10 cellular contexts compared by ENCODE assay signal in the genomic region with DNA sequence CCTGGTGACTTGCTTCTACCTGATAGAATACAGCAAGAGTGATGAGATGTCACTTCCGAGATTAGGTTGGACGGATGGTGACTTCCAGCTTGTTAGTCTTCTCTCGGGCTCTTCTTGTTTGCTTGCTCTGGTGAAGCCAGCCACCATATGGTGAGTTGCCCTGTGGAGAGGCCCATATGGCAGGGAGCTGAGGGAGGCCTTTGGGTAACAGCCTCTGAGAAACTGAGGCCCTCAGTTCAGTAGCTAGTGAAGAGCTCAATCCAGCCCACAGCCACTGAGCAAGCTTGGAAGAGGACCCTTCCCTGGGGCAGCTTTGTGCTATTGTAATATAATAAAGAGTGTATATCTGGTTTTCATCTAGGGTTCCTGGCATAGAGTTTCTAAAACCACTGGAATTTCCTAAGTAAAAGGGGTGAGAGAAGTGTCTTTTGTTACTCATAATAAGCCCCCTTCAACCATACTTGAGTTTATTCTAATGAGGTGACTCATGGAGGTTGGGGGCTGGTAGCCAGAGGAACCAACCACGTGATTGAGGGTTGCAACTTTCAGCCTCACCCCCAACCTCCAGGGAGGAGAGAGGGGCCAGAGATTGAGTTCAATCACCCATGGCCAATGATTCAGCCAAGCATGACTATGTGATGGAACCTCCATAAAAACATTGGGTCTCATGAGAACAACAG. TPM values are rescaled to one million over a fixed set of nuclear protein-coding genes. Genes with fewer than 3 reads are reported as not detected.
A peak's percentile ranks its signal among the peaks of the same experiment; 100 is the strongest.
DNase-seq lines count a peak whose midpoint lies in the region; ATAC-seq and TF ChIP-seq lines count a peak whose summit lies in the region.
"Had no signal": no experiment of that assay in that cellular context is flagged by ENCODE, and none has a peak within 500 bp of the region (broad histone marks: within the 10 kb centered on the region; RNA-seq: fewer than 3 reads in every experiment).

No MANE protein-coding gene starts in this region.

- TF ChIP-seq CTCF in IMR-90 (conservative IDR thresholded peaks at IDR 0.05; ENCODE audit: low read depth, low read length), result no peak
- no peak for TF ChIP-seq CTCF in retinal pigment epithelial cell (conservative IDR thresholded peaks at IDR 0.05; ENCODE audit: low read depth, low read length)
- TF ChIP-seq CTCF in testis (IDR thresholded peaks at IDR 0.05), result no peak

- peak overlapping the region; percentile 84 for H4K91ac ChIP-seq in IMR-90 (ENCODE audit: insufficient read depth, low read depth, low read length)

- H3K4me1 ChIP-seq in IMR-90 (ENCODE audit: control insufficient read depth, insufficient read depth, low read length) (peaks cover 23% of the 10 kb centered on the region), testis (peaks cover 11% of the 10 kb centered on the region)

- peak overlapping the region; percentile 89 for H3K4ac ChIP-seq in IMR-90 (ENCODE audit: low read depth, low read length)

- no peak overlapping the region for H3K4me3 ChIP-seq in IMR-90 (ENCODE audit: insufficient read depth, low read depth, low read length)
- H3K4me3 ChIP-seq in retinal pigment epithelial cell (ENCODE audit: low read length), result no peak overlapping the region
- no peak overlapping the region for H3K4me3 ChIP-seq in testis

- no peaks in the 10 kb centered on the region for H3K36me3 ChIP-seq in IMR-90 (ENCODE audit: control insufficient read depth, insufficient read depth, low read length)
- H3K36me3 ChIP-seq in testis (ENCODE audit: low read depth, missing control alignments), result no peaks in the 10 kb centered on the region

- peaks cover 17% of the 10 kb centered on the region for H3K9me1 ChIP-seq in IMR-90 (ENCODE audit: insufficient read depth, low read length)

- H4K5ac ChIP-seq in IMR-90 (ENCODE audit: low read depth, low read length), result peak overlapping the region; percentile 73

- peak overlapping the region; percentile 32 to 68; a peak in 3 of 4 replicates for H4K8ac ChIP-seq in IMR-90 (ENCODE audit: low read depth in 2 of 2, low read length in 2 of 2)

- peak overlapping the region; percentile 26 for H3K18ac ChIP-seq in IMR-90 (ENCODE audit: low read depth, low read length)

- no peak overlapping the region for H3K9ac ChIP-seq in IMR-90 (ENCODE audit: low read depth, low read length)
- H3K9ac ChIP-seq: KMS-11 had no signal

- DNase-seq in NCI-H2107 treated with DMSO at 0.1 percent for 48 hours (lab: John Stamatoyannopoulos, UW; ENCODE audit: unreplicated experiment) (peak; percentile 2), NCI-H2107 (lab: John Stamatoyannopoulos, UW) (no peak), IMR-90 (peak; percentile 86), brain pericyte (ENCODE audit: low read depth, low spot score) (peak; percentile 41), retinal pigment epithelial cell (ENCODE audit: low read depth) (peak; percentile 60), testis (no peak), SW 1271 (lab: John Stamatoyannopoulos, UW) (no peak)
- DNase-seq: mammary epithelial cell had no signal

- peak overlapping the region; percentile 24 for H2BK5ac ChIP-seq in IMR-90 (ENCODE audit: low read depth, low read length, poor library complexity, severe bottlenecking)

- H2AK5ac ChIP-seq in IMR-90 (ENCODE audit: low read depth, low read length), result peak overlapping the region; percentile 95

- H3K4me2 ChIP-seq in IMR-90 (ENCODE audit: low read depth, low read length), result peak overlapping the region; percentile 25; the same call in 1 of the 2 replicates
- H3K4me2 ChIP-seq: KMS-11 had no signal

- in situ Hi-C loops in IMR-90 (cut with MboI; ENCODE audit: low sequenced_read_pairs), result no loop called here

- BruUV-seq in IMR-90 (replicated peaks; lab: Mats Ljungman, UMichigan), result no TSS peak

- POLR2A ChIA-PET in IMR-90 (lab: Charles Lee; ENCODE audit: unreplicated experiment), result no interaction called here

- ATAC-seq in IMR-90 (ENCODE audit: low read depth) (peak; percentile 48), GM18517 (IDR thresholded peaks at IDR 0.05; ENCODE audit: unreplicated experiment) (no peak)

- H2BK20ac ChIP-seq in IMR-90 (ENCODE audit: low read depth, low read length), result peak overlapping the region; percentile 79

- H3K27me3 ChIP-seq in IMR-90 (ENCODE audit: control insufficient read depth, insufficient read depth, low read length) (no peaks in the 10 kb centered on the region), testis (no peaks in the 10 kb centered on the region)

- H4K20me1 ChIP-seq in IMR-90 (ENCODE audit: insufficient read depth, low read length), result no peaks in the 10 kb centered on the region

- peak overlapping the region; percentile 83; the same call in 2 of the 3 replicates for H2BK15ac ChIP-seq in IMR-90 (ENCODE audit: low read depth, low read length)

- H3K23ac ChIP-seq in IMR-90 (ENCODE audit: low read depth, low read length), result peak overlapping the region; percentile 63; the same call in 1 of the 2 replicates

- peak overlapping the region; percentile 92 for H2AK9ac ChIP-seq in IMR-90 (replicated peaks; ENCODE audit: low read depth, low read length, poor library complexity)

- no CpG with 5 or more reads among the region's 4 CpGs for WGBS in IMR-90 (ENCODE audit: extremely low coverage in 2 of 2, insufficient read length in 1 of 2), 2 experiments
- WGBS in testis, 2 donors, result 87 to 89% methylated on average over 4 of the region's 4 CpGs

- TF ChIP-seq POLR2A in IMR-90 (IDR thresholded peaks at IDR 0.05; ENCODE audit: low read depth, low read length), result no peak
- no peak for TF ChIP-seq POLR2A in testis (IDR thresholded peaks at IDR 0.05)

- H3K27ac ChIP-seq in IMR-90 (ENCODE audit: insufficient read depth, low read length), result peak overlapping the region; percentile 83
- H3K27ac ChIP-seq in testis, result no peak overlapping the region
- H3K27ac ChIP-seq: KMS-11 had no signal

- CTCF ChIA-PET in IMR-90 (lab: Yijun Ruan, JAX), result interaction anchor here (0.5 to 1.2 kb wide), 2 partner anchors 27 to 56 kb away, joined by 3 to 4 read pairs; partner anchors contain the start of gene MRGPRF

- peak overlapping the region; percentile 71 for H2AFZ ChIP-seq in IMR-90 (replicated peaks; ENCODE audit: low read length, poor library complexity)

- H3K56ac ChIP-seq in IMR-90 (ENCODE audit: extremely low read depth, insufficient read depth, low read length), result 0 out of 2 replicates have a peak overlapping the region, but pooled peaks have one; percentile 1

- dilution Hi-C loops in IMR-90 (cut with HindIII; ENCODE audit: low sequenced_read_pairs, unreplicated experiment), result no loop called here

- intact Hi-C loops in IMR-90 (cut with micrococcal nuclease), result no loop called here
- intact Hi-C loops in testis (cut with DNase I; ENCODE audit: low total_unique reads), result no loop called here

- H3K9me3 ChIP-seq in IMR-90 (ENCODE audit: control insufficient read depth, insufficient read depth, low read length), result no peaks in the 10 kb centered on the region
- no peaks in the 10 kb centered on the region for H3K9me3 ChIP-seq in testis

- H3K79me1 ChIP-seq in IMR-90 (ENCODE audit: low read depth in 1 of 2, low read length in 2 of 2), result no peaks in the 10 kb centered on the region

- H2BK120ac ChIP-seq in IMR-90 (ENCODE audit: low read depth, low read length), result peak overlapping the region; percentile 87

- TF ChIP-seq RAD21 in IMR-90 (IDR thresholded peaks at IDR 0.05; ENCODE audit: low read length), result no peak

- H3K14ac ChIP-seq in IMR-90 (replicated peaks; ENCODE audit: low read depth, low read length), result peak overlapping the region; percentile 93

TF ChIP-seq in IMR-90, 13 proteins besides CTCF, POLR2A, EP300 and RAD21 (continues in another document):
- TF ChIP-seq MAZ (IDR thresholded peaks at IDR 0.05; ENCODE audit: borderline replicate concordance, low read depth, low read length) (peak; percentile 68), CEBPB (IDR thresholded peaks at IDR 0.05; ENCODE audit: low read depth, low read length) (peak; percentile 40; the same call in 1 of the 2 replicates), ELK1 (IDR thresholded peaks at IDR 0.05; ENCODE audit: borderline replicate concordance, low read depth, low read length) (no peak), SMC3 (IDR thresholded peaks at IDR 0.05; ENCODE audit: low read depth, low read length) (no peak), FOS (IDR thresholded peaks at IDR 0.05; ENCODE audit: low read depth, low read length) (peak; percentile 56), RFX5 (IDR thresholded peaks at IDR 0.05; ENCODE audit: low read depth, low read length) (no peak), MAFK (IDR thresholded peaks at IDR 0.05; ENCODE audit: low read depth, low read length) (no peak), MXI1 (IDR thresholded peaks at IDR 0.05; ENCODE audit: borderline replicate concordance, low read depth, low read length) (no peak), NFE2L2 (IDR thresholded peaks at IDR 0.05; ENCODE audit: low read depth, low read length) (no peak), BHLHE40 (IDR thresholded peaks at IDR 0.05; ENCODE audit: low read depth, low read length) (peak; percentile 10; the same call in 1 of the 2 replicates)

RNA-seq across cellular contexts. Expression of gene TPCN2, which starts 8.0 kb away (rescaled TPM):
- total RNA-seq in IMR-90 (2012; rRNA removed) (3.1 and 3.4 TPM in 2 replicates), testis (10 to 100 TPM; 28.4 to 32.5 TPM)
- polyA plus RNA-seq in IMR-90 (2012; rRNA removed) (6.9 and 8.0 TPM in 2 replicates), testis (ENCODE audit: insufficient read depth, low read depth, low replicate concordance) (12.9 TPM)
- 5.9 and 7.4 TPM in 2 replicates for polyA plus RNA-seq in IMR-90 (2012; cell fraction: cytosol; rRNA removed)
- polyA plus RNA-seq in IMR-90 (2012; cell fraction: nucleus; rRNA removed; ENCODE audit: low replicate concordance), result 41.5 and 56.5 TPM in 2 replicates

RNA-seq across cellular contexts. Expression of gene MRGPRF, which starts 27.7 kb away (rescaled TPM):
- total RNA-seq in IMR-90 (2012; rRNA removed), result 5.8 and 6.3 TPM in 2 replicates
- polyA plus RNA-seq in IMR-90 (2012; rRNA removed), result 27.3 and 28.8 TPM in 2 replicates
- 27.9 and 54.6 TPM in 2 replicates for polyA plus RNA-seq in IMR-90 (2012; cell fraction: cytosol; rRNA removed)
- polyA plus RNA-seq in IMR-90 (2012; cell fraction: nucleus; rRNA removed; ENCODE audit: low replicate concordance), result 17.5 and 36.2 TPM in 2 replicates
- total RNA-seq in testis, result 10 to 100 TPM in 1 of 2 donors, 1 to 10 TPM in 1; 10.0 to 12.2 TPM
- 21.1 TPM for polyA plus RNA-seq in testis (ENCODE audit: insufficient read depth, low read depth, low replicate concordance)

RNA-seq across cellular contexts. Expression of gene MRGPRD, which starts 59.9 kb away (rescaled TPM):
- total RNA-seq in IMR-90 (2012; rRNA removed) (not detected in 2 replicates), testis (not detected)
- polyA plus RNA-seq in IMR-90 (2012; rRNA removed) (not detected in 2 replicates), testis (ENCODE audit: insufficient read depth, low read depth, low replicate concordance) (not detected)
- not detected in 2 replicates for polyA plus RNA-seq in IMR-90 (2012; cell fraction: cytosol; rRNA removed)
- not detected in 2 replicates for polyA plus RNA-seq in IMR-90 (2012; cell fraction: nucleus; rRNA removed; ENCODE audit: low replicate concordance)
- total RNA-seq: mammary epithelial cell had no signal
- polyA plus RNA-seq: mammary epithelial cell had no signal

Comparison
In these comparisons a context has a peak if more than half of its experiments do, and no peak if none do; other contexts are left out.
1. DNase-seq: peak in NCI-H2107 treated with DMSO at 0.1 percent for 48 hours (single experiment), IMR-90 (single experiment), brain pericyte (single experiment) and retinal pigment epithelial cell (single experiment); none in NCI-H2107 (single experiment), testis (single experiment) and SW 1271 (0 of 2).